1 cellular context compared by ENCODE assay signal in genomic region chr2:27280826-27281225, GRCh38.
TF ChIP-seq lines count a peak whose summit lies in the region.

No MANE protein-coding gene starts in this region.

TF ChIP-seq in H1, 55 proteins besides CTCF, POLR2A, EP300 and RAD21:
- TF ChIP-seq KDM5A (IDR thresholded peaks at IDR 0.05; ENCODE audit: low read length) (no peak), CHD7 (IDR thresholded peaks at IDR 0.05; ENCODE audit: insufficient replicate concordance, low read length) (no peak), CBX5 (IDR thresholded peaks at IDR 0.05; ENCODE audit: low read depth, low read length) (no peak), CTBP2 (IDR thresholded peaks at IDR 0.05; ENCODE audit: borderline replicate concordance, insufficient read depth, insufficient read length, low read length) (no peak), FOSL1 (IDR thresholded peaks at IDR 0.05; ENCODE audit: insufficient read depth, low read depth, low read length) (no peak), SP2 (IDR thresholded peaks at IDR 0.05; ENCODE audit: low read length) (no peak), MAX (IDR thresholded peaks at IDR 0.05) (no peak), CHD1 (IDR thresholded peaks at IDR 0.05; ENCODE audit: low read depth, low read length) (no peak), RXRA (IDR thresholded peaks at IDR 0.05; ENCODE audit: insufficient read depth, low read depth, low read length) (no peak), CBX8 (IDR thresholded peaks at IDR 0.05; ENCODE audit: borderline replicate concordance, low read depth, low read length) (no peak), ATF3 (IDR thresholded peaks at IDR 0.05; ENCODE audit: insufficient read depth, low read depth, low read length) (no peak), BCL11A (IDR thresholded peaks at IDR 0.05; ENCODE audit: low read depth in 2 of 2, low read length in 2 of 2) (no peak), RFX5 (IDR thresholded peaks at IDR 0.05; ENCODE audit: borderline replicate concordance, low read depth, low read length) (no peak), HDAC2 (IDR thresholded peaks at IDR 0.05; ENCODE audit: borderline replicate concordance in 1 of 2, low read depth in 2 of 2, low read length in 2 of 2) (no peak), ATF2 (IDR thresholded peaks at IDR 0.05; ENCODE audit: low read length) (no peak)
TF ChIP-seq in H1: peak in this region for 0.
